1 cellular context compared by ENCODE assay signal in genomic region chr7:131506597-131506996, GRCh38.
TF ChIP-seq lines count a peak whose summit lies in the region.

No MANE protein-coding gene starts in this region.

TF ChIP-seq in K562, 482 proteins besides CTCF, POLR2A, EP300 and RAD21:
- peak; percentile 68 for TF ChIP-seq GATA2 (CRISPR knock-in tag; IDR thresholded peaks at IDR 0.05)
- TF ChIP-seq MGA (IDR thresholded peaks at IDR 0.05) = no peak
- no peak for TF ChIP-seq ETV1 (tag; conservative IDR thresholded peaks at IDR 0.05; ENCODE audit: low read depth)
- no peak for TF ChIP-seq TEAD2 (tag; IDR thresholded peaks at IDR 0.05)
- TF ChIP-seq SMAD2 (IDR thresholded peaks at IDR 0.05; ENCODE audit: low read depth, low read length) = no peak
- no peak for TF ChIP-seq LEF1 (IDR thresholded peaks at IDR 0.05)
- no peak for TF ChIP-seq ZNF57 (CRISPR knock-in tag; IDR thresholded peaks at IDR 0.05)
- 0 out of 2 replicates have a peak, but pooled peaks have one; percentile 33 for TF ChIP-seq USF1 (CRISPR knock-in tag; IDR thresholded peaks at IDR 0.05)
- peak; percentile 9 for TF ChIP-seq CTCFL (IDR thresholded peaks at IDR 0.05; ENCODE audit: borderline replicate concordance, insufficient read depth, low read depth, low read length, poor library complexity, severe bottlenecking)
- no peak for TF ChIP-seq ETS1 (conservative IDR thresholded peaks at IDR 0.05; ENCODE audit: control insufficient read depth, low read depth, low read length)
